ENCODE assay signal across 2 cellular contexts in the genomic region with DNA sequence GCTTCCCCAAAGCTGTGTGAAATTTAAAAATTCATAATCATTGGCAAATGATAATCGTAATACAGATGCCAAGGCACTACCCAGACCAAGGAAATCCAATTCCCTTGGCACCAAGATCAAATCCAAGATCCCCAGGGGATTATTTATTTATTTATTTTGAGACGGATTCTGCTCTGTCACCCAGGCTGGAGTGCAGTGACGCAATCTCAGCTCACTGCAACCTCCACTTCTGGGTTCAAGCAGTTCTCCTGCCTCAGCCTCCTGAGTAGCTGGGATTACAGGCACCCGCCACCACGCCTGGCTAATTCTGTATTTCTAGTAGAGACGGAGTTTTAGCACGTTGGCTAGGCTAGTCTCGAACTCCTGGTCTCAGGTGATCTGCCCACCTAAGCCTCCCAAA. TPM values are rescaled to one million over a fixed set of nuclear protein-coding genes. Genes with fewer than 3 reads are reported as not detected.
"Had no signal": no experiment of that assay in that cellular context is flagged by ENCODE, and none has a peak within 500 bp of the region (broad histone marks: within the 10 kb centered on the region; RNA-seq: fewer than 3 reads in every experiment).

No MANE protein-coding gene starts in this region.

RNA-seq across cellular contexts. Expression of gene SBK1, which starts 43.4 kb away (rescaled TPM):
- total RNA-seq: GM23248, HFFc6 had no signal
- polyA plus RNA-seq: GM23248 had no signal
